Comparison of ENCODE assay signal across 17 cellular contexts in the genomic region with DNA sequence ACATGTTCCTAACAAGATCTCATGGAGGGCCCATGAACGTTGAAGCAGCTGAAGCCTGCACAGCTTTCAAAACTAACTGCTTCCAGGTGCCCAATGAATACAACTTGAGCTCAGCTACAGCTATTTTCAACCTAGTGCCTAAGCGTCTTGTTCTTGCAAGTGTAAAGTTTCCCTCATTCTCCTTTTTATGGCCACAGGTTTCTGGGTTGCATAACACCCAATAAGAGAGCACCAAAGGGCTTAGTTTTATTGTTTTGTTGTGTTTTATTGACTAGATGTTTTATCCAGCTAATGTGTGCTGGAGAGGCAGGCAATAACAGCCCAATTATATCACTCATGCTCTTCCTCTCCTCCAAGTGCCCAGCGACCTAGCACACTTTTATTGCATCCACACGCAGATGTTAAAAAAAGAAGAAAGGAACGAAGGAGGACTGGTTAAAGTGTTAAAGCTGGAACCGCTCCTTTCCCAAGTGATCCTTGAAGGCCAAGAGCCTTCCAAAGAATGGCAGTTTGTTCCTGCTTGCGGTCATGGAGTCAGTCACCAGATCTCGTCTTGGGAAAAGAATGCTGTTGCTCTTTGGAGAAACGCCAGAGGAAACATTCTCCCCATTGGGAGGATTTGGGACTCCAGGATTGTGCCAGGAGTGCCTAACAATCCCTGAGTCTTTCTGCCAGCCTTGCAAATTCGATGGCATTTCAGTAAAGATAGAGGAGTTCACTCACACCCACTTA.
DNase-seq lines count a peak whose midpoint lies in the region; ATAC-seq and TF ChIP-seq lines count a peak whose summit lies in the region.
"Had no signal": no experiment of that assay in that cellular context is flagged by ENCODE, and none has a peak within 500 bp of the region (broad histone marks: within the 10 kb centered on the region; RNA-seq: fewer than 3 reads in every experiment).

No MANE protein-coding gene starts in this region.

- ATAC-seq in GM19455 (IDR thresholded peaks at IDR 0.05; ENCODE audit: unreplicated experiment): no peak
- ATAC-seq: stimulated activated effector memory CD8-positive, alpha-beta T cell treated with anti-CD3 and anti-CD28 coated beads, Interleukin-12 subunit alpha, Interleukin-12 subunit beta, amount 100 ng/mL, for 72 hours had no signal

- H3K9me3 Mint-ChIP-seq in nephron: peaks cover 7% of the 10 kb centered on the region
- H3K9me3 Mint-ChIP-seq: activated naive CD4-positive, alpha-beta T cell treated with anti-CD3 and anti-CD28 coated beads, Interleukin-2, amount 50 U/mL, for 24 hours; stimulated activated effector memory CD8-positive, alpha-beta T cell treated with anti-CD3 and anti-CD28 coated beads, Interleukin-12 subunit alpha, Interleukin-12 subunit beta, amount 100 ng/mL, for 72 hours had no signal

- no peak overlapping the region for H3K4me3 ChIP-seq in AG10803 (ENCODE audit: low read length)
- no peak overlapping the region for H3K4me3 ChIP-seq in MG63
- no peak overlapping the region for H3K4me3 ChIP-seq in choroid plexus epithelial cell (ENCODE audit: low read depth, low read length)
- no peak overlapping the region for H3K4me3 ChIP-seq in MM.1S (ENCODE audit: low read length)
- H3K4me3 ChIP-seq: BLaER1, heart left ventricle, lung had no signal

- H3K4me3 Mint-ChIP-seq in nephron: no peak overlapping the region
- H3K4me3 Mint-ChIP-seq: activated naive CD4-positive, alpha-beta T cell treated with anti-CD3 and anti-CD28 coated beads, Interleukin-2, amount 50 U/mL, for 24 hours; stimulated activated effector memory CD8-positive, alpha-beta T cell treated with anti-CD3 and anti-CD28 coated beads, Interleukin-12 subunit alpha, Interleukin-12 subunit beta, amount 100 ng/mL, for 72 hours had no signal

- no peaks in the 10 kb centered on the region for H3F3A ChIP-seq in MM.1S (ENCODE audit: insufficient read depth, low read length)

- no peaks in the 10 kb centered on the region for H3K36me3 ChIP-seq in MG63
- no peaks in the 10 kb centered on the region for H3K36me3 ChIP-seq in MM.1S (replicated peaks; ENCODE audit: insufficient read depth, low read length)
- H3K36me3 ChIP-seq: BLaER1, heart left ventricle had no signal

- peaks cover 46% of the 10 kb centered on the region for H3K4me1 Mint-ChIP-seq in nephron
- H3K4me1 Mint-ChIP-seq: activated naive CD4-positive, alpha-beta T cell treated with anti-CD3 and anti-CD28 coated beads, Interleukin-2, amount 50 U/mL, for 24 hours; stimulated activated effector memory CD8-positive, alpha-beta T cell treated with anti-CD3 and anti-CD28 coated beads, Interleukin-12 subunit alpha, Interleukin-12 subunit beta, amount 100 ng/mL, for 72 hours had no signal

- H3K9me3 ChIP-seq in MG63 (no peaks in the 10 kb centered on the region), MM.1S (replicated peaks; ENCODE audit: insufficient read depth, low read length) (no peaks in the 10 kb centered on the region)
- H3K9me3 ChIP-seq: BLaER1, heart left ventricle had no signal

- H2AFZ ChIP-seq in MM.1S (ENCODE audit: low read length): no peak overlapping the region
- H2AFZ ChIP-seq: parathyroid adenoma had no signal

- H3K27me3 ChIP-seq in MG63 (no peaks in the 10 kb centered on the region), MM.1S (replicated peaks; ENCODE audit: insufficient read depth, low read length) (no peaks in the 10 kb centered on the region)
- H3K27me3 ChIP-seq: BLaER1, heart left ventricle had no signal

- peak; percentile 71 for DNase-seq in AG10803 (ENCODE audit: low read depth)
- DNase-seq in MG63: peak; percentile 87
- peak; percentile 20 for DNase-seq in choroid plexus epithelial cell (ENCODE audit: low read depth)
- no peak for DNase-seq in MM.1S
- DNase-seq in DMS114 treated with DMSO at 0.1 percent for 48 hours (lab: John Stamatoyannopoulos, UW; ENCODE audit: unreplicated experiment): no peak
- DNase-seq in NCI-H748 treated with DMSO at 0.1 percent for 48 hours (lab: John Stamatoyannopoulos, UW): no peak
- DNase-seq: heart left ventricle; NCI-H510A; RPMI8226; stimulated activated CD4-positive, alpha-beta T cell treated with anti-CD3 and anti-CD28 coated beads, Interleukin-1b, Interleukin-23, amount 100 ng/mL, for 48 hours had no signal

- H4K20me1 ChIP-seq in MM.1S (ENCODE audit: insufficient read depth, low read length): no peaks in the 10 kb centered on the region
- H4K20me1 ChIP-seq: BLaER1 had no signal

- no peak overlapping the region for H3K27ac ChIP-seq in MM.1S (ENCODE audit: low read length)
- H3K27ac ChIP-seq: BLaER1, parathyroid adenoma had no signal

- H3K27me3 Mint-ChIP-seq in nephron (ENCODE audit: low read depth): peaks cover 5% of the 10 kb centered on the region

- H3K36me3 Mint-ChIP-seq in nephron (ENCODE audit: low read depth): peaks cover 5% of the 10 kb centered on the region
- H3K36me3 Mint-ChIP-seq: activated naive CD4-positive, alpha-beta T cell treated with anti-CD3 and anti-CD28 coated beads, Interleukin-2, amount 50 U/mL, for 24 hours; stimulated activated effector memory CD8-positive, alpha-beta T cell treated with anti-CD3 and anti-CD28 coated beads, Interleukin-12 subunit alpha, Interleukin-12 subunit beta, amount 100 ng/mL, for 72 hours had no signal

- H3K79me2 ChIP-seq in MM.1S (ENCODE audit: low read length): no peaks in the 10 kb centered on the region
- H3K79me2 ChIP-seq: parathyroid adenoma had no signal

- H3K9me2 ChIP-seq in MM.1S (replicated peaks; ENCODE audit: insufficient read depth, low read length): no peaks in the 10 kb centered on the region

- H3K9ac ChIP-seq in MM.1S (ENCODE audit: low read length): no peak overlapping the region
- H3K9ac ChIP-seq: BLaER1, parathyroid adenoma had no signal

- no peak for TF ChIP-seq CTCF in AG10803 (conservative IDR thresholded peaks at IDR 0.05; ENCODE audit: low read length)
- TF ChIP-seq CTCF in choroid plexus epithelial cell (conservative IDR thresholded peaks at IDR 0.05; ENCODE audit: low read depth, low read length): no peak
- no peak for TF ChIP-seq CTCF in nephron (IDR thresholded peaks at IDR 0.05; ENCODE audit: unreplicated experiment in 3 of 3)
- TF ChIP-seq CTCF in MM.1S (IDR thresholded peaks at IDR 0.05; ENCODE audit: low read length): no peak

- H3K4me2 ChIP-seq in MM.1S (ENCODE audit: low read depth, low read length): no peak overlapping the region
- H3K4me2 ChIP-seq: BLaER1 had no signal

- peak overlapping the region; percentile 77 to 85 (median 85) for H3K27ac Mint-ChIP-seq in nephron
- H3K27ac Mint-ChIP-seq: activated naive CD4-positive, alpha-beta T cell treated with anti-CD3 and anti-CD28 coated beads, Interleukin-2, amount 50 U/mL, for 24 hours; stimulated activated effector memory CD8-positive, alpha-beta T cell treated with anti-CD3 and anti-CD28 coated beads, Interleukin-12 subunit alpha, Interleukin-12 subunit beta, amount 100 ng/mL, for 72 hours had no signal

- no peaks in the 10 kb centered on the region for H3K4me1 ChIP-seq in MM.1S (ENCODE audit: low read length)
- H3K4me1 ChIP-seq: BLaER1, parathyroid adenoma had no signal

Comparison
In these comparisons a context has a peak if more than half of its experiments do, and no peak if none do; other contexts are left out.
1. DNase-seq: peak in AG10803 (single experiment), MG63 (single experiment) and choroid plexus epithelial cell (single experiment); none in MM.1S (single experiment), DMS114 treated with DMSO at 0.1 percent for 48 hours (single experiment) and NCI-H748 treated with DMSO at 0.1 percent for 48 hours (single experiment).